6 cellular contexts compared by ENCODE assay signal in the genomic region with DNA sequence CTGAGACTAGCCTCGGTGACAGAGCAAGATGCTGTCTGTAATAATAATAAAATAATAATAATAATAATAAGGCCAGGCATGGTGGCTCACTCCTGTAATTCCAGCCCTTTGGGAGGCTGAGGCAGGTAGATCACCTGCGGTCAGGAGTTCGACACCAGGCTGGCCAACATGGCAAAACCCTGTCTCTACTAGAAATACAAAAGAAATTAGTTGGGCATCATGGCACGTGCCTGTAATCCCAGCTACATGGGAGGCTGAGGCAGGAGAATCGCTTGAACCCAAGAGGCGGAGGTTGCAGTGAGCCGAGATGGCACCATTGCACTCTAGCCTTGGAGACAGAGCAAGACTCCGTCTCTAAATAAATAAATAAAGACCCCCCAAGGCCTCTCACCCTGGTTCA. TPM values are rescaled to one million over a fixed set of nuclear protein-coding genes. Genes with fewer than 3 reads are reported as not detected.
"Had no signal": no experiment of that assay in that cellular context is flagged by ENCODE, and none has a peak within 500 bp of the region (broad histone marks: within the 10 kb centered on the region; RNA-seq: fewer than 3 reads in every experiment).

No MANE protein-coding gene starts in this region.

RNA-seq across cellular contexts. Expression of a gene that starts 2.9 kb away (rescaled TPM):
- total RNA-seq: activated B cell treated with CpG ODN at 0.5 μM for 24 hours; activated CD4-positive, alpha-beta memory T cell treated with anti-CD3 and anti-CD28 coated beads for 36 hours; activated CD4-positive, alpha-beta T cell treated with anti-CD3 and anti-CD28 coated beads, Interleukin-2, amount 10 ng/mL, durations not matched to agents 24 days and 14 days; activated CD8-positive, alpha-beta T cell treated with anti-CD3 and anti-CD28 coated beads for 36 hours; activated T-cell treated with anti-CD3 and anti-CD28 coated beads, Interleukin-2, amount 50 U/mL, for 72 hours; activated T-helper 1 cell treated with anti-CD3 and anti-CD28 coated beads, Interleukin-12 subunit alpha, Interleukin-12 subunit beta, Interleukin-2, Interleukin-4 antibody, amounts not matched to agents 30 ng/mL and 10 ng/mL and 1 ng/mL, durations not matched to agents 14 hours and 24 hours and 36 hours had no signal
